Comparison of ENCODE assay signal across 1 cellular context in the genomic region with DNA sequence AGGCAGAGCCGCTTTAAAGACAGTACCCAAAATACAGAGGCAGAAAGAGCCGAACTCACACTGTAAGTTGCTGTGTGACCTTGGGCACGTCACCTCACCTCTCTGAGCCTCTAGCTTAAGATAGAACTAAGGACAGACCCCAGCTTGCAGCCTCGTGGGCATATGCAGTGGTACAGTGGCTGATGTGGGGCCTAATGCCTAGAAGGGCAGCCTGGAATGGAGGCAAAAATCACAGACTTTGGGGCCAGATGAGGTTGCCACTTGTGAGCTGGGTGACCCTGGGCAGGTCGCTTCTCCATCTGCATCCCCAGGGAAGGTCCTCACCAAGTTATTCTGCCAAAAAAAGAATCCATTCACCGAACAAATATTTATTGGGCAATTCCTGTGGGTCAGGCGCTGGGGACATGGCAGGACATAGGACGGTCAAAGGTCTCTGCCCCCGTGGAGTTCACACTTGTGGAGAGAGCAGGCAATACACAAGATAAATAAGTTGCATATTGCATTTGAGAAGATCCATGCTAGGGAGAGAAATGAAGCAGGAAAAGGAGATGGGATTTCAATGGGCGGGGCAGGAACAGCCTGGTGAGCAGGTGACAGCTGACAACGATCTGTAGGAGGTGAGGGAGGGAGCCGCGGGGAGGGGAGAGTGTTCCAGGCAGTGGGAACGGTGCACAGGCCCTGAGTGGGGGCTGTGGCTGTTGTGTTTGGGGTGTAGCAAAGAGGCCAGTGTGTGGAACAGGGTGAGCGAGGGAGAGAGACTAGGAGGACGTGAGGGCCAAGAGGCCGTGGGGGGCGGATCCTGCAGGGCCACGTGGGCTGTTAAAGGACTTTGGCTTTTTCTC.
TF ChIP-seq lines count a peak whose summit lies in the region.

No MANE protein-coding gene starts in this region.

TF ChIP-seq in HepG2, 621 proteins besides CTCF, POLR2A, EP300 and RAD21 (continued from another document and continues in another):
- TF ChIP-seq, protein P1, sequence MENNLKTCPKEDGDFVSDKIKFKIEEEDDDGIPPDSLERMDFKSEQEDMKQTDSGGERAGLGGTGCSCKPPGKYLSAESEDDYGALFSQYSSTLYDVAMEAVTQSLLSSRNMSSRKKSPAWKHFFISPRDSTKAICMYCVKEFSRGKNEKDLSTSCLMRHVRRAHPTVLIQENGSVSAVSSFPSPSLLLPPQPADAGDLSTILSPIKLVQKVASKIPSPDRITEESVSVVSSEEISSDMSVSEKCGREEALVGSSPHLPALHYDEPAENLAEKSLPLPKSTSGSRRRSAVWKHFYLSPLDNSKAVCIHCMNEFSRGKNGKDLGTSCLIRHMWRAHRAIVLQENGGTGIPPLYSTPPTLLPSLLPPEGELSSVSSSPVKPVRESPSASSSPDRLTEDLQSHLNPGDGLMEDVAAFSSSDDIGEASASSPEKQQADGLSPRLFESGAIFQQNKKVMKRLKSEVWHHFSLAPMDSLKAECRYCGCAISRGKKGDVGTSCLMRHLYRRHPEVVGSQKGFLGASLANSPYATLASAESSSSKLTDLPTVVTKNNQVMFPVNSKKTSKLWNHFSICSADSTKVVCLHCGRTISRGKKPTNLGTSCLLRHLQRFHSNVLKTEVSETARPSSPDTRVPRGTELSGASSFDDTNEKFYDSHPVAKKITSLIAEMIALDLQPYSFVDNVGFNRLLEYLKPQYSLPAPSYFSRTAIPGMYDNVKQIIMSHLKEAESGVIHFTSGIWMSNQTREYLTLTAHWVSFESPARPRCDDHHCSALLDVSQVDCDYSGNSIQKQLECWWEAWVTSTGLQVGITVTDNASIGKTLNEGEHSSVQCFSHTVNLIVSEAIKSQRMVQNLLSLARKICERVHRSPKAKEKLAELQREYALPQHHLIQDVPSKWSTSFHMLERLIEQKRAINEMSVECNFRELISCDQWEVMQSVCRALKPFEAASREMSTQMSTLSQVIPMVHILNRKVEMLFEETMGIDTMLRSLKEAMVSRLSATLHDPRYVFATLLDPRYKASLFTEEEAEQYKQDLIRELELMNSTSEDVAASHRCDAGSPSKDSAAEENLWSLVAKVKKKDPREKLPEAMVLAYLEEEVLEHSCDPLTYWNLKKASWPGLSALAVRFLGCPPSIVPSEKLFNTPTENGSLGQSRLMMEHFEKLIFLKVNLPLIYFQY (CRISPR knock-in tag; IDR thresholded peaks at IDR 0.05; ENCODE audit: borderline replicate concordance): no peak; the same call in 1 of the 2 replicates
- 0 out of 2 replicates have a peak, but pooled peaks have one; percentile 70 for TF ChIP-seq ZNF251 (CRISPR knock-in tag; IDR thresholded peaks at IDR 0.05)
- TF ChIP-seq, protein P2, sequence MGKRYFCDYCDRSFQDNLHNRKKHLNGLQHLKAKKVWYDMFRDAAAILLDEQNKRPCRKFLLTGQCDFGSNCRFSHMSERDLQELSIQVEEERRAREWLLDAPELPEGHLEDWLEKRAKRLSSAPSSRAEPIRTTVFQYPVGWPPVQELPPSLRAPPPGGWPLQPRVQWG (CRISPR knock-in tag; IDR thresholded peaks at IDR 0.05; ENCODE audit: borderline replicate concordance, low read depth): no peak
- peak; percentile 72; the same call in 1 of the 2 replicates for TF ChIP-seq ZNF616 (CRISPR knock-in tag; IDR thresholded peaks at IDR 0.05; ENCODE audit: low read depth)
- 0 out of 2 replicates have a peak, but pooled peaks have one; percentile 5 for TF ChIP-seq ZNF468 (CRISPR knock-in tag; IDR thresholded peaks at IDR 0.05)
- peak; percentile 92; the same call in 2 of the 3 replicates for TF ChIP-seq MXI1 (IDR thresholded peaks at IDR 0.05; ENCODE audit: borderline replicate concordance, low read depth, low read length)
- peak; percentile 3 for TF ChIP-seq ZNF24 (IDR thresholded peaks at IDR 0.05)
- peak; percentile 98 for TF ChIP-seq CEBPG (CRISPR knock-in tag; IDR thresholded peaks at IDR 0.05)
- peak; percentile 89; the same call in 1 of the 2 replicates for TF ChIP-seq ZNF431 (CRISPR knock-in tag; IDR thresholded peaks at IDR 0.05; ENCODE audit: borderline replicate concordance, low read depth)
- TF ChIP-seq IRF2 (CRISPR knock-in tag; IDR thresholded peaks at IDR 0.05): peak; percentile 46
- TF ChIP-seq ISL2 (CRISPR knock-in tag; IDR thresholded peaks at IDR 0.05): peak; percentile 78
- no peak for TF ChIP-seq NR3C1 (CRISPR knock-in tag; IDR thresholded peaks at IDR 0.05)
- TF ChIP-seq THYN1 (CRISPR knock-in tag; IDR thresholded peaks at IDR 0.05; ENCODE audit: borderline replicate concordance, low read depth): peak; percentile 89; the same call in 1 of the 2 replicates
- TF ChIP-seq, protein P3, sequence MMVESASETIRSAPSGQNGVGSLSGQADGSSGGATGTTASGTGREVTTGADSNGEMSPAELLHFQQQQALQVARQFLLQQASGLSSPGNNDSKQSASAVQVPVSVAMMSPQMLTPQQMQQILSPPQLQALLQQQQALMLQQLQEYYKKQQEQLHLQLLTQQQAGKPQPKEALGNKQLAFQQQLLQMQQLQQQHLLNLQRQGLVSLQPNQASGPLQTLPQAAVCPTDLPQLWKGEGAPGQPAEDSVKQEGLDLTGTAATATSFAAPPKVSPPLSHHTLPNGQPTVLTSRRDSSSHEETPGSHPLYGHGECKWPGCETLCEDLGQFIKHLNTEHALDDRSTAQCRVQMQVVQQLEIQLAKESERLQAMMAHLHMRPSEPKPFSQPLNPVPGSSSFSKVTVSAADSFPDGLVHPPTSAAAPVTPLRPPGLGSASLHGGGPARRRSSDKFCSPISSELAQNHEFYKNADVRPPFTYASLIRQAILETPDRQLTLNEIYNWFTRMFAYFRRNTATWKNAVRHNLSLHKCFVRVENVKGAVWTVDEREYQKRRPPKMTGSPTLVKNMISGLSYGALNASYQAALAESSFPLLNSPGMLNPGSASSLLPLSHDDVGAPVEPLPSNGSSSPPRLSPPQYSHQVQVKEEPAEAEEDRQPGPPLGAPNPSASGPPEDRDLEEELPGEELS (CRISPR knock-in tag; IDR thresholded peaks at IDR 0.05): peak; percentile 96
- peak; percentile 48 for TF ChIP-seq PRPF4 (IDR thresholded peaks at IDR 0.05; ENCODE audit: low read depth, low read length, poor library complexity, severe bottlenecking)
- no peak for TF ChIP-seq RELA (CRISPR knock-in tag; IDR thresholded peaks at IDR 0.05)
- 0 out of 2 replicates have a peak, but pooled peaks have one; percentile 54 for TF ChIP-seq SOX13 (IDR thresholded peaks at IDR 0.05)
- TF ChIP-seq SOX13 (CRISPR knock-in tag; conservative IDR thresholded peaks at IDR 0.05 in 1 of 2, IDR thresholded peaks at IDR 0.05 in 1 of 2): peak in 1 of 2 experiments; percentile 92; a peak in 2 of 4 replicates
- TF ChIP-seq SMARCC2 (IDR thresholded peaks at IDR 0.05): no peak
- TF ChIP-seq, protein P4, sequence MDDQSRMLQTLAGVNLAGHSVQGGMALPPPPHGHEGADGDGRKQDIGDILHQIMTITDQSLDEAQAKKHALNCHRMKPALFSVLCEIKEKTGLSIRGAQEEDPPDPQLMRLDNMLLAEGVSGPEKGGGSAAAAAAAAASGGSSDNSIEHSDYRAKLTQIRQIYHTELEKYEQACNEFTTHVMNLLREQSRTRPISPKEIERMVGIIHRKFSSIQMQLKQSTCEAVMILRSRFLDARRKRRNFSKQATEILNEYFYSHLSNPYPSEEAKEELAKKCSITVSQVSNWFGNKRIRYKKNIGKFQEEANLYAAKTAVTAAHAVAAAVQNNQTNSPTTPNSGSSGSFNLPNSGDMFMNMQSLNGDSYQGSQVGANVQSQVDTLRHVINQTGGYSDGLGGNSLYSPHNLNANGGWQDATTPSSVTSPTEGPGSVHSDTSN (CRISPR knock-in tag; IDR thresholded peaks at IDR 0.05; ENCODE audit: borderline replicate concordance): no peak
- TF ChIP-seq, protein P5, sequence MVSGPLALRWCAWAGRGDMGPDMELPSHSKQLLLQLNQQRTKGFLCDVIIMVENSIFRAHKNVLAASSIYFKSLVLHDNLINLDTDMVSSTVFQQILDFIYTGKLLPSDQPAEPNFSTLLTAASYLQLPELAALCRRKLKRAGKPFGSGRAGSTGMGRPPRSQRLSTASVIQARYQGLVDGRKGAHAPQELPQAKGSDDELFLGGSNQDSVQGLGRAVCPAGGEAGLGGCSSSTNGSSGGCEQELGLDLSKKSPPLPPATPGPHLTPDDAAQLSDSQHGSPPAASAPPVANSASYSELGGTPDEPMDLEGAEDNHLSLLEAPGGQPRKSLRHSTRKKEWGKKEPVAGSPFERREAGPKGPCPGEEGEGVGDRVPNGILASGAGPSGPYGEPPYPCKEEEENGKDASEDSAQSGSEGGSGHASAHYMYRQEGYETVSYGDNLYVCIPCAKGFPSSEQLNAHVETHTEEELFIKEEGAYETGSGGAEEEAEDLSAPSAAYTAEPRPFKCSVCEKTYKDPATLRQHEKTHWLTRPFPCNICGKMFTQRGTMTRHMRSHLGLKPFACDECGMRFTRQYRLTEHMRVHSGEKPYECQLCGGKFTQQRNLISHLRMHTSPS (CRISPR knock-in tag; IDR thresholded peaks at IDR 0.05; ENCODE audit: low read depth): peak; percentile 27; the same call in 1 of the 2 replicates
- no peak for TF ChIP-seq HNRNPH1 (optimal IDR thresholded peaks at IDR 0.05; ENCODE audit: low read depth, low read length)
- TF ChIP-seq, protein P6, sequence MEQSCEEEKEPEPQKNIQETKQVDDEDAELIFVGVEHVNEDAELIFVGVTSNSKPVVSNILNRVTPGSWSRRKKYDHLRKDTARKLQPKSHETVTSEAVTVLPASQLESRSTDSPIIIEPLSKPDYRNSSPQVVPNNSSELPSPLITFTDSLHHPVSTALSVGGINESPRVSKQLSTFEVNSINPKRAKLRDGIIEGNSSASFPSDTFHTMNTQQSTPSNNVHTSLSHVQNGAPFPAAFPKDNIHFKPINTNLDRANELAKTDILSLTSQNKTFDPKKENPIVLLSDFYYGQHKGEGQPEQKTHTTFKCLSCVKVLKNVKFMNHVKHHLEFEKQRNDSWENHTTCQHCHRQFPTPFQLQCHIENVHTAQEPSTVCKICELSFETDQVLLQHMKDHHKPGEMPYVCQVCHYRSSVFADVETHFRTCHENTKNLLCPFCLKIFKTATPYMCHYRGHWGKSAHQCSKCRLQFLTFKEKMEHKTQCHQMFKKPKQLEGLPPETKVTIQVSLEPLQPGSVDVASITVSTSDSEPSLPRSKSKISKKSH (CRISPR knock-in tag; IDR thresholded peaks at IDR 0.05; ENCODE audit: borderline replicate concordance): no peak; the same call in none of the 2 replicates
- TF ChIP-seq ZNF768 (CRISPR knock-in tag; IDR thresholded peaks at IDR 0.05): peak; percentile 100
- no peak for TF ChIP-seq AGO1 (IDR thresholded peaks at IDR 0.05; ENCODE audit: low read depth, low read length, poor library complexity, severe bottlenecking)
- TF ChIP-seq, protein P7, sequence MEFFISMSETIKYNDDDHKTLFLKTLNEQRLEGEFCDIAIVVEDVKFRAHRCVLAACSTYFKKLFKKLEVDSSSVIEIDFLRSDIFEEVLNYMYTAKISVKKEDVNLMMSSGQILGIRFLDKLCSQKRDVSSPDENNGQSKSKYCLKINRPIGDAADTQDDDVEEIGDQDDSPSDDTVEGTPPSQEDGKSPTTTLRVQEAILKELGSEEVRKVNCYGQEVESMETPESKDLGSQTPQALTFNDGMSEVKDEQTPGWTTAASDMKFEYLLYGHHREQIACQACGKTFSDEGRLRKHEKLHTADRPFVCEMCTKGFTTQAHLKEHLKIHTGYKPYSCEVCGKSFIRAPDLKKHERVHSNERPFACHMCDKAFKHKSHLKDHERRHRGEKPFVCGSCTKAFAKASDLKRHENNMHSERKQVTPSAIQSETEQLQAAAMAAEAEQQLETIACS (CRISPR knock-in tag; IDR thresholded peaks at IDR 0.05): no peak
- 0 out of 2 replicates have a peak, but pooled peaks have one; percentile 86 for TF ChIP-seq ZNF782 (CRISPR knock-in tag; IDR thresholded peaks at IDR 0.05; ENCODE audit: borderline replicate concordance)
- peak; percentile 9 for TF ChIP-seq MZF1 (CRISPR knock-in tag; IDR thresholded peaks at IDR 0.05; ENCODE audit: borderline replicate concordance)
- TF ChIP-seq, protein P8, sequence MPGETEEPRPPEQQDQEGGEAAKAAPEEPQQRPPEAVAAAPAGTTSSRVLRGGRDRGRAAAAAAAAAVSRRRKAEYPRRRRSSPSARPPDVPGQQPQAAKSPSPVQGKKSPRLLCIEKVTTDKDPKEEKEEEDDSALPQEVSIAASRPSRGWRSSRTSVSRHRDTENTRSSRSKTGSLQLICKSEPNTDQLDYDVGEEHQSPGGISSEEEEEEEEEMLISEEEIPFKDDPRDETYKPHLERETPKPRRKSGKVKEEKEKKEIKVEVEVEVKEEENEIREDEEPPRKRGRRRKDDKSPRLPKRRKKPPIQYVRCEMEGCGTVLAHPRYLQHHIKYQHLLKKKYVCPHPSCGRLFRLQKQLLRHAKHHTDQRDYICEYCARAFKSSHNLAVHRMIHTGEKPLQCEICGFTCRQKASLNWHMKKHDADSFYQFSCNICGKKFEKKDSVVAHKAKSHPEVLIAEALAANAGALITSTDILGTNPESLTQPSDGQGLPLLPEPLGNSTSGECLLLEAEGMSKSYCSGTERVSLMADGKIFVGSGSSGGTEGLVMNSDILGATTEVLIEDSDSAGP (CRISPR knock-in tag; IDR thresholded peaks at IDR 0.05; ENCODE audit: borderline replicate concordance): peak; percentile 79
- TF ChIP-seq MED1 (CRISPR knock-in tag; IDR thresholded peaks at IDR 0.05): peak; percentile 94
- peak in 1 of 2 experiments; percentile 15; a peak in 1 of 4 replicates for TF ChIP-seq MAFK (conservative IDR thresholded peaks at IDR 0.05 in 1 of 2, IDR thresholded peaks at IDR 0.05 in 1 of 2; ENCODE audit: low read length in 2 of 2)
- TF ChIP-seq, protein P9, sequence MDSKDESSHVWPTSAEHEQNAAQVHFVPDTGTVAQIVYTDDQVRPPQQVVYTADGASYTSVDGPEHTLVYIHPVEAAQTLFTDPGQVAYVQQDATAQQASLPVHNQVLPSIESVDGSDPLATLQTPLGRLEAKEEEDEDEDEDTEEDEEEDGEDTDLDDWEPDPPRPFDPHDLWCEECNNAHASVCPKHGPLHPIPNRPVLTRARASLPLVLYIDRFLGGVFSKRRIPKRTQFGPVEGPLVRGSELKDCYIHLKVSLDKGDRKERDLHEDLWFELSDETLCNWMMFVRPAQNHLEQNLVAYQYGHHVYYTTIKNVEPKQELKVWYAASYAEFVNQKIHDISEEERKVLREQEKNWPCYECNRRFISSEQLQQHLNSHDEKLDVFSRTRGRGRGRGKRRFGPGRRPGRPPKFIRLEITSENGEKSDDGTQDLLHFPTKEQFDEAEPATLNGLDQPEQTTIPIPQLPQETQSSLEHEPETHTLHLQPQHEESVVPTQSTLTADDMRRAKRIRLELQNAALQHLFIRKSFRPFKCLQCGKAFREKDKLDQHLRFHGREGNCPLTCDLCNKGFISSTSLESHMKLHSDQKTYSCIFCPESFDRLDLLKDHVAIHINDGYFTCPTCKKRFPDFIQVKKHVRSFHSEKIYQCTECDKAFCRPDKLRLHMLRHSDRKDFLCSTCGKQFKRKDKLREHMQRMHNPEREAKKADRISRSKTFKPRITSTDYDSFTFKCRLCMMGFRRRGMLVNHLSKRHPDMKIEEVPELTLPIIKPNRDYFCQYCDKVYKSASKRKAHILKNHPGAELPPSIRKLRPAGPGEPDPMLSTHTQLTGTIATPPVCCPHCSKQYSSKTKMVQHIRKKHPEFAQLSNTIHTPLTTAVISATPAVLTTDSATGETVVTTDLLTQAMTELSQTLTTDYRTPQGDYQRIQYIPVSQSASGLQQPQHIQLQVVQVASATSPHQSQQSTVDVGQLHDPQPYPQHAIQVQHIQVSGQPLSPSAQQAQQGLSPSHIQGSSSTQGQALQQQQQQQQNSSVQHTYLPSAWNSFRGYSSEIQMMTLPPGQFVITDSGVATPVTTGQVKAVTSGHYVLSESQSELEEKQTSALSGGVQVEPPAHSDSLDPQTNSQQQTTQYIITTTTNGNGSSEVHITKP (CRISPR knock-in tag; IDR thresholded peaks at IDR 0.05; ENCODE audit: low read depth): 0 out of 2 replicates have a peak, but pooled peaks have one; percentile 5
- peak in 1 of 2 experiments; percentile 59; a peak in 1 of 4 replicates for TF ChIP-seq KLF16 (CRISPR knock-in tag; IDR thresholded peaks at IDR 0.05)
- TF ChIP-seq NFRKB (IDR thresholded peaks at IDR 0.05): peak; percentile 44; the same call in 1 of the 2 replicates
- peak; percentile 79 for TF ChIP-seq ZNF329 (CRISPR knock-in tag; IDR thresholded peaks at IDR 0.05; ENCODE audit: low read depth)
- TF ChIP-seq RBFOX2 (IDR thresholded peaks at IDR 0.05; ENCODE audit: low read depth, low read length): no peak; the same call in 1 of the 2 replicates
- peak; percentile 92; the same call in 1 of the 2 replicates for TF ChIP-seq ZNF264 (CRISPR knock-in tag; IDR thresholded peaks at IDR 0.05)
